11 cellular contexts compared by ENCODE assay signal in the genomic region with DNA sequence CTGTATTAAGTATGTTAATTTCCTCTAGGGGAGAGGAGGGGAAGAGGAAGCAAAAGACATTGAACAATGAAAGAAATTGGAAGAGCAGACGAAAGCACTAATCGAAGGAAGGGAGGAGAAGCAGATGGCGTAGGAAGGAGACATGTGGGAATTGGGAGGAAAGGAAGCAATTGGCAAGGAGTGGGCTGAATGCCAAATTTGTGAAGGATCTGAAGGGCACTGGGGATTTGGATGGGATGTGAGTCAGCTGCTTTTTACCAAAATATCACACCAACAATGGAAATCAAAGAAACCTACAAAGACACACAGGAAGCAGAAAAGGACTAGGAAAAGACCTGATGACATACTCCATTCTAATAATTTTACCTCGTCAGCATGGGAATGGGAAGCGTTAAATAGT.
DNase-seq lines count a peak whose midpoint lies in the region; ATAC-seq and TF ChIP-seq lines count a peak whose summit lies in the region.
"Had no signal": no experiment of that assay in that cellular context is flagged by ENCODE, and none has a peak within 500 bp of the region (broad histone marks: within the 10 kb centered on the region; RNA-seq: fewer than 3 reads in every experiment).

No MANE protein-coding gene starts in this region.

- H3K4me3 ChIP-seq in epithelial cell of esophagus (ENCODE audit: low read length) (no peak overlapping the region), skeletal muscle cell (ENCODE audit: low read depth, low read length) (no peak overlapping the region)
- H3K4me3 ChIP-seq: ovary had no signal

- DNase-seq in NCI-H1105 treated with DMSO at 0.1 percent for 48 hours (lab: John Stamatoyannopoulos, UW): peak; percentile 48
- DNase-seq in NCI-H1105 (lab: John Stamatoyannopoulos, UW): no peak
- peak; percentile 90 for DNase-seq in NCI-H82 (lab: John Stamatoyannopoulos, UW)
- peak; percentile 64 for DNase-seq in epithelial cell of esophagus (ENCODE audit: low read depth)
- DNase-seq in skeletal muscle cell (ENCODE audit: low read depth): peak; percentile 90
- no peak for DNase-seq in stimulated activated CD4-positive, alpha-beta T cell treated with anti-CD3 and anti-CD28 coated beads, Interleukin-4, amount 100 ng/mL, for 1 hour
- DNase-seq: NCI-H526, ovary, SW 1271 had no signal

- no peak for ATAC-seq in HG03139 (IDR thresholded peaks at IDR 0.05; ENCODE audit: unreplicated experiment)
- no peak for ATAC-seq in GM18858 (IDR thresholded peaks at IDR 0.05; ENCODE audit: unreplicated experiment)

- TF ChIP-seq CTCF in epithelial cell of esophagus (IDR thresholded peaks at IDR 0.05; ENCODE audit: insufficient read depth, low read depth, low read length, missing control alignments): no peak

Comparison
In these comparisons a context has a peak if more than half of its experiments do, and no peak if none do; other contexts are left out.
1. DNase-seq: peak in NCI-H1105 treated with DMSO at 0.1 percent for 48 hours (single experiment), NCI-H82 (single experiment), epithelial cell of esophagus (single experiment) and skeletal muscle cell (single experiment); none in NCI-H1105 (single experiment) and stimulated activated CD4-positive, alpha-beta T cell treated with anti-CD3 and anti-CD28 coated beads, Interleukin-4, amount 100 ng/mL, for 1 hour (single experiment).